ENCODE assay signal across 8 cellular contexts in the genomic region with DNA sequence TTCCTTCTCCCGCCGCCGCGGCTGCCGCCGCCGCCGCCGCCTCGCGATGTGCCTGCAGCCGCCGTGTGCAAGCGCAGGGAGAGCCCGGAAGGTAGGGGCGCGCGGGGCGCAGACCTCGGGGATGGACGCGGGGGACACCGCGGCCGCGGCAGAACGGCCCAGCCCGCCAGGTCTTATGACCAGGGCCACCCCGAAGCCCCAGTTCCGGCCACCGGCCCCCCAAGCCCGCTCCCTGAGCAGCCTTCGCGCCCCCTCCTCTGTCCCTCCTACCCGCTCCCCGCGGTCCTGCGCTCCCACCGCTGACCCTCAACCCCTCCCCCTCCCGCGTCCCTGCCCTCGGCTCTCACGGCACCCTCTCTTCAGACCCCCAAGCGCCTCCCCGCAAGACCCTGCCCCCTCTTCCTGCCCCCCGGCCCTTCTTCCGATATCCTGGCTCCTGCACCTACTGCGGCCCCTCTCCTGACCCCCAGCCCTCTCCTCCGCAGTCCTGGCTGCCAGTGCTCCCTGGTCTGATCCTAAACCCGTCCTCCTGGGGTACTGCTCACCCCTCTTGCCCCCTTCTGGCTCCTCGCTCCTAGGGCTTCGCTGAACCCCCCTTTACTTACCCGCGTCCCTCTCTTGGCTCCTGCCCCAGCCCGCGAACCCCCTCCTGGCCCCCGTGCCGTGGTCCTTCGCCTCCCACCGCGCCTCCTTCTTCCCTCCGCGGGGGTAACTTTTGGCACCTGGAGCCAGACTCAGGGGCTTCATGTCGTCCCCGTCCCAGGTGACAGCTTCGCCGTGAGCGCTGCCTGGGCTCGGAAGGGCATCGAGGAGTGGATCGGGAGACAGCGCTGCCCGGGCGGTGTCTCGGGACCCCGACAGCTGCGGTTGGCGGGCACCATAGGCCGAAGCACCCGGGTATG. TPM values are rescaled to one million over a fixed set of nuclear protein-coding genes. Genes with fewer than 3 reads are reported as not detected.
DNase-seq lines count a peak whose midpoint lies in the region; ATAC-seq and TF ChIP-seq lines count a peak whose summit lies in the region.

No MANE protein-coding gene starts in this region.

- no peaks in the 10 kb centered on the region for H3K36me3 ChIP-seq in psoas muscle (ENCODE audit: insufficient read depth in 1 of 2, low read depth in 1 of 2)

- no peak overlapping the region for H3K27ac ChIP-seq in foreskin keratinocyte
- no peak overlapping the region for H3K27ac ChIP-seq in psoas muscle
- no peak overlapping the region for H3K27ac ChIP-seq in RWPE1

- intact Hi-C loops in activated CD4-positive, alpha-beta T cell treated with anti-CD3 and anti-CD28 coated beads for 36 hours (cut with DNase I, micrococcal nuclease) = loop anchor here (1.0 to 5.0 kb wide), 14 partner anchors 40 to 1267 kb away; a partner anchor contains a TSS
- intact Hi-C loops in psoas muscle (cut with DNase I) = loop anchor here in 1 of 2 donors (5.0 to 10.0 kb wide), 2 partner anchors 118 to 256 kb away; no protein-coding TSS in a partner anchor

- H3K27me3 Mint-ChIP-seq in activated CD4-positive, alpha-beta T cell treated with anti-CD3 and anti-CD28 coated beads for 36 hours = no peaks in the 10 kb centered on the region

- no peak for TF ChIP-seq CTCF in foreskin keratinocyte (conservative IDR thresholded peaks at IDR 0.05)
- TF ChIP-seq CTCF in psoas muscle (IDR thresholded peaks at IDR 0.05) = no peak
- TF ChIP-seq CTCF in RWPE1 (conservative IDR thresholded peaks at IDR 0.05; ENCODE audit: low read depth) = no peak

- CTCF ChIA-PET in activated CD4-positive, alpha-beta T cell treated with anti-CD3 and anti-CD28 coated beads for 36 hours (lab: Charles Lee) = interaction anchor here (1.5 kb wide), 2 partner anchors 8 to 118 kb away, joined by 4 to 7 read pairs; no protein-coding TSS in a partner anchor
- CTCF ChIA-PET in RWPE1 (lab: Yijun Ruan, JAX) = no interaction called here

- no peaks in the 10 kb centered on the region for H3K9me3 ChIP-seq in psoas muscle

- H3K4me1 ChIP-seq in foreskin keratinocyte = no peaks in the 10 kb centered on the region
- H3K4me1 ChIP-seq in psoas muscle = no peaks in the 10 kb centered on the region

- H3K27me3 ChIP-seq in foreskin keratinocyte (peaks cover 30% of the 10 kb centered on the region), psoas muscle (ENCODE audit: insufficient read depth in 3 of 3, low read length in 2 of 3) (peaks cover 0 to 30% (median 4%) of the 10 kb centered on the region in 3 donors)

- WGBS in psoas muscle, 3 donors = 13 to 23% (median 22%) methylated on average over 41 to 80 of the region's 80 CpGs

- DNase-seq in stimulated activated naive CD4-positive, alpha-beta T cell (lab: John Stamatoyannopoulos, UW) = peak in 5 of 6 experiments; percentile 14 to 50 (median 28)
- no peak for DNase-seq in stimulated activated naive CD4-positive, alpha-beta T cell treated with Interleukin-2 at 50 U/mL for 16 hours (lab: John Stamatoyannopoulos, UW)
- no peak for DNase-seq in activated CD4-positive, alpha-beta T cell treated with anti-CD3 and anti-CD28 coated beads for 36 hours
- DNase-seq in foreskin keratinocyte (no peak), psoas muscle (no peak), NCI-H2081 (lab: John Stamatoyannopoulos, UW) (no peak), RWPE1 (ENCODE audit: low spot score) (no peak)

- peak; percentile 28 for ATAC-seq in HG03196 (IDR thresholded peaks at IDR 0.05; ENCODE audit: unreplicated experiment)
- ATAC-seq in activated CD4-positive, alpha-beta T cell treated with anti-CD3 and anti-CD28 coated beads for 36 hours = peak; percentile 52
- peak; percentile 66 for ATAC-seq in foreskin keratinocyte
- peak; percentile 17 to 37 (median 30) for ATAC-seq in psoas muscle

- peaks cover 28% of the 10 kb centered on the region for H3K4me1 Mint-ChIP-seq in activated CD4-positive, alpha-beta T cell treated with anti-CD3 and anti-CD28 coated beads for 36 hours

- peak overlapping the region; percentile 74 for H3K4me3 ChIP-seq in psoas muscle

- H3K4me3 Mint-ChIP-seq in activated CD4-positive, alpha-beta T cell treated with anti-CD3 and anti-CD28 coated beads for 36 hours = peak overlapping the region; percentile 66

- H3K9me3 Mint-ChIP-seq in activated CD4-positive, alpha-beta T cell treated with anti-CD3 and anti-CD28 coated beads for 36 hours (ENCODE audit: low read depth) = peaks cover under 1% of the 10 kb centered on the region

- no peaks in the 10 kb centered on the region for H3K36me3 Mint-ChIP-seq in activated CD4-positive, alpha-beta T cell treated with anti-CD3 and anti-CD28 coated beads for 36 hours (ENCODE audit: low read depth)

- H3K27ac Mint-ChIP-seq in activated CD4-positive, alpha-beta T cell treated with anti-CD3 and anti-CD28 coated beads for 36 hours = no peak overlapping the region

- POLR2A ChIA-PET in activated CD4-positive, alpha-beta T cell treated with anti-CD3 and anti-CD28 coated beads for 36 hours (lab: Charles Lee) = interaction anchor here (0.6 kb wide), 1 partner anchor 176 kb away, joined by 3 read pairs; no protein-coding TSS in a partner anchor
- POLR2A ChIA-PET in RWPE1 (lab: Yijun Ruan, JAX; ENCODE audit: low non-redundant PET) = no interaction called here

RNA-seq across cellular contexts. Expression of a gene that starts 0.7 kb away (rescaled TPM):
- 1 to 10 TPM; 1.8 to 3.1 TPM for total RNA-seq in activated CD4-positive, alpha-beta T cell treated with anti-CD3 and anti-CD28 coated beads for 36 hours
- total RNA-seq in foreskin keratinocyte = 0.48 and 0.60 TPM in 2 replicates
- polyA plus RNA-seq in foreskin keratinocyte = 0.10 and 0.36 TPM in 2 replicates
- under 1 TPM; 0.22 to 0.45 (median 0.34) TPM for total RNA-seq in psoas muscle
- under 1 TPM; 0.04 to 0.16 (median 0.08) TPM for polyA plus RNA-seq in psoas muscle

Comparison
In these comparisons a context has a peak if more than half of its experiments do, and no peak if none do; other contexts are left out.
1. DNase-seq: peak in stimulated activated naive CD4-positive, alpha-beta T cell (5 of 6); none in stimulated activated naive CD4-positive, alpha-beta T cell treated with Interleukin-2 at 50 U/mL for 16 hours (single experiment), activated CD4-positive, alpha-beta T cell treated with anti-CD3 and anti-CD28 coated beads for 36 hours (single experiment), foreskin keratinocyte (0 of 2), psoas muscle (0 of 2), NCI-H2081 (0 of 2) and RWPE1 (single experiment).
2. Peak in every context shown above with its lines, with median percentiles within 50 percentile points of each other: ATAC-seq.